8 cellular contexts compared by ENCODE assay signal in the genomic region with DNA sequence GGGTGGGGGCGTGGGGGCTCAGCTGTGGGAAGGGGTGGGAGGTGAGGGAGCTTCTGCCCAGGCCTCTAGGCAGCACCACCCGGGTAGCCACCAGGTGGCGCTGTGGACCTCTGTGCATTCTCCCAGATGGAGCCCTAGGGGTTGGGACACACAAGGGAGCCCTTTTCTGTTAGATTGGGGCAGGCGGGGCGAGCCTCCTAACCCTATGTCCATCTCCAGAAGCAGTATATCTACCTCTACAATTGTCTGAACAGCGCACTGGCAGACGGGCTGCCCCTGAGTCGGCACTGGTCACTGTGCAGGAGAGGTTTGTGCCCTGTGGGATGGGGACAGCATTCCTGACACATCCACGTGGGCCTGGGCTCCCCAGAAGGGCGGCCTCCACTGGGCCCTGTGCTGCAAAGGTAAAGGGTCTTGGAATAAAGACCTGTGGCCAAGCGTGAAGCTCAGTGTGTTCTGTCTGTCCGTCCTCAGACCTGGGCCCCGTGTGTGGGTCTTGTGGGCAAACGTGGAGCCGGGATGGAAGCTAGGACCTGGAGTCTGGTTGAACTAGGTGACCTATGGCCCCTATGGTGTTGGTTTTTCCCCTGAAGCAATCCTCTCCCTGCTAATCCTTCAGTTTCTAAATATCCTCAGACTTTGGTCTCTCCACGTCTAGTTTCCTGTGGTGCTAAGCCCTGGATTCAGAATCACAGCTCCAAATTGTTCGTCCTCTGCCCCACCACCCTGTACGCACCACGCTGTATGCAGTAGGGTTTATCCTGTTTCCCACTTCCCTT. TPM values are rescaled to one million over a fixed set of nuclear protein-coding genes. Genes with fewer than 3 reads are reported as not detected.
DNase-seq lines count a peak whose midpoint lies in the region; ATAC-seq and TF ChIP-seq lines count a peak whose summit lies in the region.

No MANE protein-coding gene starts in this region.

- TF ChIP-seq CTCF in AG10803 (conservative IDR thresholded peaks at IDR 0.05; ENCODE audit: low read length) (peak; percentile 66), mucosa of descending colon (IDR thresholded peaks at IDR 0.05) (peak; percentile 83)

- H3K4me1 ChIP-seq in mucosa of descending colon (ENCODE audit: low read depth) = peaks cover 5% of the 10 kb centered on the region

- H3K27ac Mint-ChIP-seq in activated CD8-positive, alpha-beta T cell treated with anti-CD3 and anti-CD28 coated beads, Interleukin-2, amount 10 ng/mL, durations not matched to agents 7 days and 5 days = no peak overlapping the region

- DNase-seq in AG10803 (ENCODE audit: low read depth) (peak; percentile 43), NCI-H526 treated with DMSO at 0.1 percent for 48 hours (lab: John Stamatoyannopoulos, UW) (peak; percentile 14), mucosa of descending colon (peak; percentile 74 to 91 (median 87))
- peak; percentile 86 for DNase-seq in activated CD8-positive, alpha-beta T cell treated with anti-CD3 and anti-CD28 coated beads, Interleukin-2, amount 10 ng/mL, durations not matched to agents 7 days and 5 days
- DNase-seq in effector CD8-positive, alpha-beta T cell (lab: John Stamatoyannopoulos, UW) = peak; percentile 67
- DNase-seq in stimulated activated CD8-positive, alpha-beta memory T cell treated with anti-CD3 and anti-CD28 coated beads, Interleukin-4, amount 100 ng/mL, for 48 hours = peak; percentile 93

- peaks cover 15% of the 10 kb centered on the region for H3K4me1 Mint-ChIP-seq in activated CD8-positive, alpha-beta T cell treated with anti-CD3 and anti-CD28 coated beads, Interleukin-2, amount 10 ng/mL, durations not matched to agents 7 days and 5 days (ENCODE audit: low read depth)

- H3K36me3 ChIP-seq in mucosa of descending colon (ENCODE audit: low read depth) = no peaks in the 10 kb centered on the region

- no peaks in the 10 kb centered on the region for H3K36me3 Mint-ChIP-seq in activated CD8-positive, alpha-beta T cell treated with anti-CD3 and anti-CD28 coated beads, Interleukin-2, amount 10 ng/mL, durations not matched to agents 7 days and 5 days (ENCODE audit: low read depth)

- ATAC-seq in GM19351 (IDR thresholded peaks at IDR 0.05; ENCODE audit: unreplicated experiment) = peak; percentile 50
- ATAC-seq in activated CD8-positive, alpha-beta T cell treated with anti-CD3 and anti-CD28 coated beads, Interleukin-2, amount 10 ng/mL, durations not matched to agents 7 days and 5 days = peak; percentile 75
- ATAC-seq in mucosa of descending colon = peak; percentile 63
- no peak for ATAC-seq in HG03108 (IDR thresholded peaks at IDR 0.05; ENCODE audit: unreplicated experiment)

- H3K9me3 ChIP-seq in mucosa of descending colon = no peaks in the 10 kb centered on the region

- H3K9me3 Mint-ChIP-seq in activated CD8-positive, alpha-beta T cell treated with anti-CD3 and anti-CD28 coated beads, Interleukin-2, amount 10 ng/mL, durations not matched to agents 7 days and 5 days (ENCODE audit: insufficient read depth) = no peaks in the 10 kb centered on the region

- intact Hi-C loops in mucosa of descending colon (cut with DNase I, micrococcal nuclease) = loop anchor here (5.0 to 10.0 kb wide), 3 partner anchors 126 to 526 kb away; partner anchors contain the start of gene SYT2 (in 1 of the 2)

- H3K4me3 ChIP-seq in AG10803 (ENCODE audit: low read length) = no peak overlapping the region
- H3K4me3 ChIP-seq in mucosa of descending colon = no peak overlapping the region

- H3K4me3 Mint-ChIP-seq in activated CD8-positive, alpha-beta T cell treated with anti-CD3 and anti-CD28 coated beads, Interleukin-2, amount 10 ng/mL, durations not matched to agents 7 days and 5 days = no peak overlapping the region

- POLR2A ChIA-PET in activated CD8-positive, alpha-beta T cell treated with anti-CD3 and anti-CD28 coated beads, Interleukin-2, amount 10 ng/mL, durations not matched to agents 7 days and 5 days (lab: Charles Lee) = no interaction called here

- peaks cover 4% of the 10 kb centered on the region for H3K27me3 Mint-ChIP-seq in activated CD8-positive, alpha-beta T cell treated with anti-CD3 and anti-CD28 coated beads, Interleukin-2, amount 10 ng/mL, durations not matched to agents 7 days and 5 days (ENCODE audit: low read depth)

- CTCF ChIA-PET in activated CD8-positive, alpha-beta T cell treated with anti-CD3 and anti-CD28 coated beads, Interleukin-2, amount 10 ng/mL, durations not matched to agents 7 days and 5 days (lab: Charles Lee) = interaction anchor here (0.6 to 5.3 kb wide), 26 partner anchors 8 to 539 kb away, joined by 3 to 40 read pairs (median 4); partner anchors contain the start of gene UBE2T

RNA-seq across cellular contexts. Expression of gene LGR6, which starts 4.4 kb away (rescaled TPM):
- total RNA-seq in activated CD8-positive, alpha-beta T cell treated with anti-CD3 and anti-CD28 coated beads, Interleukin-2, amount 10 ng/mL, durations not matched to agents 7 days and 5 days = under 1 TPM in 1 of 2 experiments, not detected in 1; 0.08 TPM
- total RNA-seq in mucosa of descending colon = 1 to 10 TPM in 2 of 3 donors, under 1 TPM in 1; 0.66 to 4.2 (median 1.3) TPM

RNA-seq across cellular contexts. Expression of gene PTPN7, which starts 28.8 kb away (rescaled TPM):
- 100 to 1,000 TPM; 242 to 255 TPM for total RNA-seq in activated CD8-positive, alpha-beta T cell treated with anti-CD3 and anti-CD28 coated beads, Interleukin-2, amount 10 ng/mL, durations not matched to agents 7 days and 5 days
- 1 to 10 TPM; 5.0 to 6.3 (median 6.1) TPM for total RNA-seq in mucosa of descending colon

RNA-seq across cellular contexts. Expression of gene ARL8A, which starts 44.7 kb away (rescaled TPM):
- total RNA-seq in activated CD8-positive, alpha-beta T cell treated with anti-CD3 and anti-CD28 coated beads, Interleukin-2, amount 10 ng/mL, durations not matched to agents 7 days and 5 days = 10 to 100 TPM; 39.7 to 42.0 TPM
- total RNA-seq in mucosa of descending colon = 10 to 100 TPM; 36.3 to 69.6 (median 41.2) TPM

Comparison
In these comparisons a context has a peak if more than half of its experiments do, and no peak if none do; other contexts are left out.
1. DNase-seq: peak in every context shown above with its lines; median percentile 93 in stimulated activated CD8-positive, alpha-beta memory T cell treated with anti-CD3 and anti-CD28 coated beads, Interleukin-4, amount 100 ng/mL, for 48 hours; 87 in mucosa of descending colon; 86 in activated CD8-positive, alpha-beta T cell treated with anti-CD3 and anti-CD28 coated beads, Interleukin-2, amount 10 ng/mL, durations not matched to agents 7 days and 5 days; 67 in effector CD8-positive, alpha-beta T cell; 43 in AG10803; 14 in NCI-H526 treated with DMSO at 0.1 percent for 48 hours.
2. RNA of gene PTPN7, which starts 28.8 kb away (total RNA-seq): 242 to 255 TPM in activated CD8-positive, alpha-beta T cell treated with anti-CD3 and anti-CD28 coated beads, Interleukin-2, amount 10 ng/mL, durations not matched to agents 7 days and 5 days; 5.0 to 6.3 TPM in mucosa of descending colon; every median in the first group is over 10 times any median in the second.